Comparison of ENCODE assay signal across 9 cellular contexts in genomic region chr11:63919267-63920125, GRCh38. TPM values are rescaled to one million over a fixed set of nuclear protein-coding genes. Genes with fewer than 3 reads are reported as not detected.
DNase-seq lines count a peak whose midpoint lies in the region; ATAC-seq and TF ChIP-seq lines count a peak whose summit lies in the region.
"Had no signal": no experiment of that assay in that cellular context is flagged by ENCODE, and none has a peak within 500 bp of the region (broad histone marks: within the 10 kb centered on the region; RNA-seq: fewer than 3 reads in every experiment).

No MANE protein-coding gene starts in this region.

- H3K27ac ChIP-seq in WERI-Rb-1, result peak overlapping the region; percentile 100

- H3K4me3 Mint-ChIP-seq in stimulated activated effector memory CD8-positive, alpha-beta T cell treated with anti-CD3 and anti-CD28 coated beads, Interleukin-12 subunit alpha, Interleukin-12 subunit beta, amount 100 ng/mL, for 72 hours, result peak overlapping the region; percentile 75

- no peaks in the 10 kb centered on the region for H3K9me3 ChIP-seq in WERI-Rb-1 (ENCODE audit: severe bottlenecking)

- peak overlapping the region; percentile 63 for H3K4me3 ChIP-seq in WERI-Rb-1 (ENCODE audit: low read depth, low read length)
- H3K4me3 ChIP-seq in iPS-11a (ENCODE audit: low read depth, low read length), result peak overlapping the region; percentile 56

- H3K4me1 Mint-ChIP-seq in stimulated activated effector memory CD8-positive, alpha-beta T cell treated with anti-CD3 and anti-CD28 coated beads, Interleukin-12 subunit alpha, Interleukin-12 subunit beta, amount 100 ng/mL, for 72 hours, result peaks cover 17% of the 10 kb centered on the region

- ATAC-seq in stimulated activated effector memory CD8-positive, alpha-beta T cell treated with anti-CD3 and anti-CD28 coated beads, Interleukin-12 subunit alpha, Interleukin-12 subunit beta, amount 100 ng/mL, for 72 hours, result peak; percentile 1
- ATAC-seq in GM21723 (IDR thresholded peaks at IDR 0.05; ENCODE audit: unreplicated experiment), result no peak
- no peak for ATAC-seq in HG02884 (IDR thresholded peaks at IDR 0.05; ENCODE audit: unreplicated experiment)
- ATAC-seq in GM18511 (IDR thresholded peaks at IDR 0.05; ENCODE audit: unreplicated experiment), result no peak
- ATAC-seq: activated T-cell treated with anti-CD3 and anti-CD28 coated beads, Interleukin-2, amount 50 U/mL, for 4 hours had no signal

- DNase-seq in GM10266 (ENCODE audit: extremely low spot score), result peak; percentile 56
- peak; percentile 97 for DNase-seq in WERI-Rb-1
- DNase-seq in stimulated activated effector memory CD8-positive, alpha-beta T cell treated with anti-CD3 and anti-CD28 coated beads, Interleukin-12 subunit alpha, Interleukin-12 subunit beta, amount 100 ng/mL, for 72 hours (ENCODE audit: low spot score in 2 of 2), result no peak
- no peak for DNase-seq in HT-29 (ENCODE audit: low spot score)
- DNase-seq: activated T-cell treated with anti-CD3 and anti-CD28 coated beads, Interleukin-2, amount 50 U/mL, for 4 hours had no signal

- TF ChIP-seq CTCF in GM10266 (IDR thresholded peaks at IDR 0.05; ENCODE audit: control insufficient read depth, insufficient read depth, low read depth, missing control alignments) (no peak), WERI-Rb-1 (IDR thresholded peaks at IDR 0.05; ENCODE audit: low read depth, low read length) (no peak)

- no peaks in the 10 kb centered on the region for H3K36me3 Mint-ChIP-seq in stimulated activated effector memory CD8-positive, alpha-beta T cell treated with anti-CD3 and anti-CD28 coated beads, Interleukin-12 subunit alpha, Interleukin-12 subunit beta, amount 100 ng/mL, for 72 hours

- no peaks in the 10 kb centered on the region for H3K27me3 ChIP-seq in WERI-Rb-1 (ENCODE audit: insufficient read depth, low read depth, severe bottlenecking)

- H3K9me3 Mint-ChIP-seq in stimulated activated effector memory CD8-positive, alpha-beta T cell treated with anti-CD3 and anti-CD28 coated beads, Interleukin-12 subunit alpha, Interleukin-12 subunit beta, amount 100 ng/mL, for 72 hours, result no peaks in the 10 kb centered on the region
- H3K9me3 Mint-ChIP-seq: activated T-cell treated with anti-CD3 and anti-CD28 coated beads, Interleukin-2, amount 50 U/mL, for 4 hours had no signal

- peaks cover 8% of the 10 kb centered on the region for H3K36me3 ChIP-seq in WERI-Rb-1

- no peak overlapping the region for H3K27ac Mint-ChIP-seq in stimulated activated effector memory CD8-positive, alpha-beta T cell treated with anti-CD3 and anti-CD28 coated beads, Interleukin-12 subunit alpha, Interleukin-12 subunit beta, amount 100 ng/mL, for 72 hours

RNA-seq across cellular contexts. Expression of gene RCOR2, which starts 2.5 kb away (rescaled TPM):
- total RNA-seq in HT-29 (2014; rRNA removed; shearing (Covaris generic)), result 0.37 and 2.0 TPM in 2 replicates

RNA-seq across cellular contexts. Expression of gene NAA40, which starts 19.3 kb away (rescaled TPM):
- 14.9 and 20.0 TPM in 2 replicates for total RNA-seq in HT-29 (2014; rRNA removed; shearing (Covaris generic))

RNA-seq across cellular contexts. Expression of gene COX8A, which starts 54.9 kb away (rescaled TPM):
- 1,404 and 1,625 TPM in 2 replicates for total RNA-seq in HT-29 (2014; rRNA removed; shearing (Covaris generic))

Comparison
In these comparisons a context has a peak if more than half of its experiments do, and no peak if none do; other contexts are left out.
1. DNase-seq: peak in GM10266 (single experiment) and WERI-Rb-1 (single experiment); none in stimulated activated effector memory CD8-positive, alpha-beta T cell treated with anti-CD3 and anti-CD28 coated beads, Interleukin-12 subunit alpha, Interleukin-12 subunit beta, amount 100 ng/mL, for 72 hours (0 of 2) and HT-29 (single experiment).